ENCODE assay signal across 1 cellular context in the genomic region with DNA sequence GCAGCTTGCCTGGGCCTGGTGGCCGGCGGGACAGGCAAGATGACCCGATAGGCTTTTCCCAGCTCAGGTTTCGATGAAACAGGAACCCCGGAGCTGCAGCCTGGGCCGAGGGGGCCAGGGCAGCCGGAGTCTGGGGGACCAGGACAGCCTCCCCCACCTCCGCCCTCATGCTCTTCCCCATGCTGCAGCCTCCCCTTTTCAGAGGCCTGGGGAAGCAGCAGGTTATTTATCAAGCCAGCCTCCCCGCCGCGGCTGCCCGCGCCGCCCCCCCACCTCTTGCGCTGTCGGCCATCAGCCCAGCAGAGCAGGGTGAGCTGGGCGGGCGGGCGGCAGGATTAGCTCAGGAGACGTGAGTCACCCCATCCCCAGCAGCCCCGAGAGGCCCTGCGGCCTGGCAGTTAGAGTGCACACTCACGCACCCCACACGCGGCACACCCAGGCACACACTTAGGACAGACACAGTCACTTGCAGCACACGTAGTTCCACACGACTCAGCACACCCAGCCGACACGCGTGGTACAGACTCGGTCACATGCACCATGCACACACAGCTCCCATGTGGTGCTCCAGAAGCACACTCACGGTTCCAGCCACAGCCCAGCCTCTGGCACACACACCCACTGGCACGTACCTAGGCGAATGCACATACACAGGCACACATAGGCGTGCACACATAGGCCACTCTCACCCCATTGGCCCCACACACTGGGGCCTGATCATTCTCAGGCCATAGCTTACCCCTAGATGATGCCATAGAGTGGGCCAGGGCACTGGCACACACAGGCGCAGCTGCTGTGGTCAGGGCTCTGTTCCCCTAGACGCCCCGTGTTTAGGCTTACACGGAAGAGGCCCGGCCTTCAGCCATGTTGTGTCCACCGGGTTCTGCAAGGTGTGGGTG.
TF ChIP-seq lines count a peak whose summit lies in the region.

No MANE protein-coding gene starts in this region.

TF ChIP-seq in K562, 482 proteins besides CTCF, POLR2A, EP300 and RAD21 (continued from another document and continues in another):
- TF ChIP-seq, protein P1, sequence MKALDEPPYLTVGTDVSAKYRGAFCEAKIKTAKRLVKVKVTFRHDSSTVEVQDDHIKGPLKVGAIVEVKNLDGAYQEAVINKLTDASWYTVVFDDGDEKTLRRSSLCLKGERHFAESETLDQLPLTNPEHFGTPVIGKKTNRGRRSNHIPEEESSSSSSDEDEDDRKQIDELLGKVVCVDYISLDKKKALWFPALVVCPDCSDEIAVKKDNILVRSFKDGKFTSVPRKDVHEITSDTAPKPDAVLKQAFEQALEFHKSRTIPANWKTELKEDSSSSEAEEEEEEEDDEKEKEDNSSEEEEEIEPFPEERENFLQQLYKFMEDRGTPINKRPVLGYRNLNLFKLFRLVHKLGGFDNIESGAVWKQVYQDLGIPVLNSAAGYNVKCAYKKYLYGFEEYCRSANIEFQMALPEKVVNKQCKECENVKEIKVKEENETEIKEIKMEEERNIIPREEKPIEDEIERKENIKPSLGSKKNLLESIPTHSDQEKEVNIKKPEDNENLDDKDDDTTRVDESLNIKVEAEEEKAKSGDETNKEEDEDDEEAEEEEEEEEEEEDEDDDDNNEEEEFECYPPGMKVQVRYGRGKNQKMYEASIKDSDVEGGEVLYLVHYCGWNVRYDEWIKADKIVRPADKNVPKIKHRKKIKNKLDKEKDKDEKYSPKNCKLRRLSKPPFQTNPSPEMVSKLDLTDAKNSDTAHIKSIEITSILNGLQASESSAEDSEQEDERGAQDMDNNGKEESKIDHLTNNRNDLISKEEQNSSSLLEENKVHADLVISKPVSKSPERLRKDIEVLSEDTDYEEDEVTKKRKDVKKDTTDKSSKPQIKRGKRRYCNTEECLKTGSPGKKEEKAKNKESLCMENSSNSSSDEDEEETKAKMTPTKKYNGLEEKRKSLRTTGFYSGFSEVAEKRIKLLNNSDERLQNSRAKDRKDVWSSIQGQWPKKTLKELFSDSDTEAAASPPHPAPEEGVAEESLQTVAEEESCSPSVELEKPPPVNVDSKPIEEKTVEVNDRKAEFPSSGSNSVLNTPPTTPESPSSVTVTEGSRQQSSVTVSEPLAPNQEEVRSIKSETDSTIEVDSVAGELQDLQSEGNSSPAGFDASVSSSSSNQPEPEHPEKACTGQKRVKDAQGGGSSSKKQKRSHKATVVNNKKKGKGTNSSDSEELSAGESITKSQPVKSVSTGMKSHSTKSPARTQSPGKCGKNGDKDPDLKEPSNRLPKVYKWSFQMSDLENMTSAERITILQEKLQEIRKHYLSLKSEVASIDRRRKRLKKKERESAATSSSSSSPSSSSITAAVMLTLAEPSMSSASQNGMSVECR (CRISPR knock-in tag; IDR thresholded peaks at IDR 0.05) = peak; percentile 66
- TF ChIP-seq OTX1 (CRISPR knock-in tag; IDR thresholded peaks at IDR 0.05) (no peak), JUN (IDR thresholded peaks at IDR 0.05; ENCODE audit: borderline replicate concordance, low read depth, low read length) (peak; percentile 89), JUN (CRISPR knock-in tag; IDR thresholded peaks at IDR 0.05; ENCODE audit: borderline replicate concordance) (no peak; the same call in 1 of the 2 replicates), KLF6 (CRISPR knock-in tag; IDR thresholded peaks at IDR 0.05; ENCODE audit: borderline replicate concordance) (no peak), ZNF79 (CRISPR knock-in tag; IDR thresholded peaks at IDR 0.05; ENCODE audit: low read depth) (0 out of 2 replicates have a peak, but pooled peaks have one; percentile 5), MTA2 (IDR thresholded peaks at IDR 0.05; ENCODE audit: low read depth) (peak; percentile 13; the same call in 1 of the 2 replicates), HMG20B (CRISPR knock-in tag; IDR thresholded peaks at IDR 0.05) (no peak), CHD2 (IDR thresholded peaks at IDR 0.05; ENCODE audit: low read depth, low read length) (no peak), ZNF134 (CRISPR knock-in tag; conservative IDR thresholded peaks at IDR 0.05) (no peak), CBX2 (IDR thresholded peaks at IDR 0.05; ENCODE audit: insufficient read depth, low read length, poor library complexity, severe bottlenecking) (no peak), COPS2 (conservative IDR thresholded peaks at IDR 0.05) (no peak), MECOM (CRISPR knock-in tag; IDR thresholded peaks at IDR 0.05) (no peak), CREB1 (IDR thresholded peaks at IDR 0.05) (peak; percentile 72), CREB1 (CRISPR knock-in tag; IDR thresholded peaks at IDR 0.05) (peak; percentile 60; the same call in 1 of the 2 replicates), SAFB2 (IDR thresholded peaks at IDR 0.05; ENCODE audit: borderline replicate concordance, low read depth, low read length, severe bottlenecking) (no peak), POLR3A (IDR thresholded peaks at IDR 0.05; ENCODE audit: borderline replicate concordance, extremely low read depth, insufficient read depth, insufficient read length) (no peak), ZNF316 (IDR thresholded peaks at IDR 0.05) (peak; percentile 67), POLR2G (IDR thresholded peaks at IDR 0.05; ENCODE audit: low read depth, low read length) (peak; percentile 69), ZNF699 (CRISPR knock-in tag; IDR thresholded peaks at IDR 0.05; ENCODE audit: insufficient replicate concordance) (no peak), SOX6 (IDR thresholded peaks at IDR 0.05) (peak; percentile 58; the same call in 1 of the 2 replicates), SUPT5H (IDR thresholded peaks at IDR 0.05) (peak; percentile 51), CHCHD3 (CRISPR knock-in tag; IDR thresholded peaks at IDR 0.05) (no peak)
- TF ChIP-seq, protein P2, sequence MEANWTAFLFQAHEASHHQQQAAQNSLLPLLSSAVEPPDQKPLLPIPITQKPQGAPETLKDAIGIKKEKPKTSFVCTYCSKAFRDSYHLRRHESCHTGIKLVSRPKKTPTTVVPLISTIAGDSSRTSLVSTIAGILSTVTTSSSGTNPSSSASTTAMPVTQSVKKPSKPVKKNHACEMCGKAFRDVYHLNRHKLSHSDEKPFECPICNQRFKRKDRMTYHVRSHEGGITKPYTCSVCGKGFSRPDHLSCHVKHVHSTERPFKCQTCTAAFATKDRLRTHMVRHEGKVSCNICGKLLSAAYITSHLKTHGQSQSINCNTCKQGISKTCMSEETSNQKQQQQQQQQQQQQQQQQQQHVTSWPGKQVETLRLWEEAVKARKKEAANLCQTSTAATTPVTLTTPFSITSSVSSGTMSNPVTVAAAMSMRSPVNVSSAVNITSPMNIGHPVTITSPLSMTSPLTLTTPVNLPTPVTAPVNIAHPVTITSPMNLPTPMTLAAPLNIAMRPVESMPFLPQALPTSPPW (CRISPR knock-in tag; IDR thresholded peaks at IDR 0.05) = peak; percentile 99
- TF ChIP-seq, protein P3, sequence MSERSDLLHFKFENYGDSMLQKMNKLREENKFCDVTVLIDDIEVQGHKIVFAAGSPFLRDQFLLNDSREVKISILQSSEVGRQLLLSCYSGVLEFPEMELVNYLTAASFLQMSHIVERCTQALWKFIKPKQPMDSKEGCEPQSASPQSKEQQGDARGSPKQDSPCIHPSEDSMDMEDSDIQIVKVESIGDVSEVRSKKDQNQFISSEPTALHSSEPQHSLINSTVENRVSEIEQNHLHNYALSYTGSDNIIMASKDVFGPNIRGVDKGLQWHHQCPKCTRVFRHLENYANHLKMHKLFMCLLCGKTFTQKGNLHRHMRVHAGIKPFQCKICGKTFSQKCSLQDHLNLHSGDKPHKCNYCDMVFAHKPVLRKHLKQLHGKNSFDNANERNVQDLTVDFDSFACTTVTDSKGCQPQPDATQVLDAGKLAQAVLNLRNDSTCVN (CRISPR knock-in tag; IDR thresholded peaks at IDR 0.05) = no peak
- TF ChIP-seq, protein P4, sequence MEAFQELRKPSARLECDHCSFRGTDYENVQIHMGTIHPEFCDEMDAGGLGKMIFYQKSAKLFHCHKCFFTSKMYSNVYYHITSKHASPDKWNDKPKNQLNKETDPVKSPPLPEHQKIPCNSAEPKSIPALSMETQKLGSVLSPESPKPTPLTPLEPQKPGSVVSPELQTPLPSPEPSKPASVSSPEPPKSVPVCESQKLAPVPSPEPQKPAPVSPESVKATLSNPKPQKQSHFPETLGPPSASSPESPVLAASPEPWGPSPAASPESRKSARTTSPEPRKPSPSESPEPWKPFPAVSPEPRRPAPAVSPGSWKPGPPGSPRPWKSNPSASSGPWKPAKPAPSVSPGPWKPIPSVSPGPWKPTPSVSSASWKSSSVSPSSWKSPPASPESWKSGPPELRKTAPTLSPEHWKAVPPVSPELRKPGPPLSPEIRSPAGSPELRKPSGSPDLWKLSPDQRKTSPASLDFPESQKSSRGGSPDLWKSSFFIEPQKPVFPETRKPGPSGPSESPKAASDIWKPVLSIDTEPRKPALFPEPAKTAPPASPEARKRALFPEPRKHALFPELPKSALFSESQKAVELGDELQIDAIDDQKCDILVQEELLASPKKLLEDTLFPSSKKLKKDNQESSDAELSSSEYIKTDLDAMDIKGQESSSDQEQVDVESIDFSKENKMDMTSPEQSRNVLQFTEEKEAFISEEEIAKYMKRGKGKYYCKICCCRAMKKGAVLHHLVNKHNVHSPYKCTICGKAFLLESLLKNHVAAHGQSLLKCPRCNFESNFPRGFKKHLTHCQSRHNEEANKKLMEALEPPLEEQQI (IDR thresholded peaks at IDR 0.05) = no peak
- TF ChIP-seq, protein P5, sequence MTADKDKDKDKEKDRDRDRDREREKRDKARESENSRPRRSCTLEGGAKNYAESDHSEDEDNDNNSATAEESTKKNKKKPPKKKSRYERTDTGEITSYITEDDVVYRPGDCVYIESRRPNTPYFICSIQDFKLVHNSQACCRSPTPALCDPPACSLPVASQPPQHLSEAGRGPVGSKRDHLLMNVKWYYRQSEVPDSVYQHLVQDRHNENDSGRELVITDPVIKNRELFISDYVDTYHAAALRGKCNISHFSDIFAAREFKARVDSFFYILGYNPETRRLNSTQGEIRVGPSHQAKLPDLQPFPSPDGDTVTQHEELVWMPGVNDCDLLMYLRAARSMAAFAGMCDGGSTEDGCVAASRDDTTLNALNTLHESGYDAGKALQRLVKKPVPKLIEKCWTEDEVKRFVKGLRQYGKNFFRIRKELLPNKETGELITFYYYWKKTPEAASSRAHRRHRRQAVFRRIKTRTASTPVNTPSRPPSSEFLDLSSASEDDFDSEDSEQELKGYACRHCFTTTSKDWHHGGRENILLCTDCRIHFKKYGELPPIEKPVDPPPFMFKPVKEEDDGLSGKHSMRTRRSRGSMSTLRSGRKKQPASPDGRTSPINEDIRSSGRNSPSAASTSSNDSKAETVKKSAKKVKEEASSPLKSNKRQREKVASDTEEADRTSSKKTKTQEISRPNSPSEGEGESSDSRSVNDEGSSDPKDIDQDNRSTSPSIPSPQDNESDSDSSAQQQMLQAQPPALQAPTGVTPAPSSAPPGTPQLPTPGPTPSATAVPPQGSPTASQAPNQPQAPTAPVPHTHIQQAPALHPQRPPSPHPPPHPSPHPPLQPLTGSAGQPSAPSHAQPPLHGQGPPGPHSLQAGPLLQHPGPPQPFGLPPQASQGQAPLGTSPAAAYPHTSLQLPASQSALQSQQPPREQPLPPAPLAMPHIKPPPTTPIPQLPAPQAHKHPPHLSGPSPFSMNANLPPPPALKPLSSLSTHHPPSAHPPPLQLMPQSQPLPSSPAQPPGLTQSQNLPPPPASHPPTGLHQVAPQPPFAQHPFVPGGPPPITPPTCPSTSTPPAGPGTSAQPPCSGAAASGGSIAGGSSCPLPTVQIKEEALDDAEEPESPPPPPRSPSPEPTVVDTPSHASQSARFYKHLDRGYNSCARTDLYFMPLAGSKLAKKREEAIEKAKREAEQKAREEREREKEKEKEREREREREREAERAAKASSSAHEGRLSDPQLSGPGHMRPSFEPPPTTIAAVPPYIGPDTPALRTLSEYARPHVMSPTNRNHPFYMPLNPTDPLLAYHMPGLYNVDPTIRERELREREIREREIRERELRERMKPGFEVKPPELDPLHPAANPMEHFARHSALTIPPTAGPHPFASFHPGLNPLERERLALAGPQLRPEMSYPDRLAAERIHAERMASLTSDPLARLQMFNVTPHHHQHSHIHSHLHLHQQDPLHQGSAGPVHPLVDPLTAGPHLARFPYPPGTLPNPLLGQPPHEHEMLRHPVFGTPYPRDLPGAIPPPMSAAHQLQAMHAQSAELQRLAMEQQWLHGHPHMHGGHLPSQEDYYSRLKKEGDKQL (CRISPR knock-in tag; IDR thresholded peaks at IDR 0.05; ENCODE audit: borderline replicate concordance) = no peak
- TF ChIP-seq, protein P6, sequence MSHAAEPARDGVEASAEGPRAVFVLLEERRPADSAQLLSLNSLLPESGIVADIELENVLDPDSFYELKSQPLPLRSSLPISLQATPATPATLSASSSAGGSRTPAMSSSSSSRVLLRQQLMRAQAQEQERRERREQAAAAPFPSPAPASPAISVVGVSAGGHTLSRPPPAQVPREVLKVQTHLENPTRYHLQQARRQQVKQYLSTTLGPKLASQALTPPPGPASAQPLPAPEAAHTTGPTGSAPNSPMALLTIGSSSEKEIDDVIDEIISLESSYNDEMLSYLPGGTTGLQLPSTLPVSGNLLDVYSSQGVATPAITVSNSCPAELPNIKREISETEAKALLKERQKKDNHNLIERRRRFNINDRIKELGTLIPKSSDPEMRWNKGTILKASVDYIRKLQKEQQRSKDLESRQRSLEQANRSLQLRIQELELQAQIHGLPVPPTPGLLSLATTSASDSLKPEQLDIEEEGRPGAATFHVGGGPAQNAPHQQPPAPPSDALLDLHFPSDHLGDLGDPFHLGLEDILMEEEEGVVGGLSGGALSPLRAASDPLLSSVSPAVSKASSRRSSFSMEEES (CRISPR knock-in tag; IDR thresholded peaks at IDR 0.05) = no peak
- TF ChIP-seq, protein P7, sequence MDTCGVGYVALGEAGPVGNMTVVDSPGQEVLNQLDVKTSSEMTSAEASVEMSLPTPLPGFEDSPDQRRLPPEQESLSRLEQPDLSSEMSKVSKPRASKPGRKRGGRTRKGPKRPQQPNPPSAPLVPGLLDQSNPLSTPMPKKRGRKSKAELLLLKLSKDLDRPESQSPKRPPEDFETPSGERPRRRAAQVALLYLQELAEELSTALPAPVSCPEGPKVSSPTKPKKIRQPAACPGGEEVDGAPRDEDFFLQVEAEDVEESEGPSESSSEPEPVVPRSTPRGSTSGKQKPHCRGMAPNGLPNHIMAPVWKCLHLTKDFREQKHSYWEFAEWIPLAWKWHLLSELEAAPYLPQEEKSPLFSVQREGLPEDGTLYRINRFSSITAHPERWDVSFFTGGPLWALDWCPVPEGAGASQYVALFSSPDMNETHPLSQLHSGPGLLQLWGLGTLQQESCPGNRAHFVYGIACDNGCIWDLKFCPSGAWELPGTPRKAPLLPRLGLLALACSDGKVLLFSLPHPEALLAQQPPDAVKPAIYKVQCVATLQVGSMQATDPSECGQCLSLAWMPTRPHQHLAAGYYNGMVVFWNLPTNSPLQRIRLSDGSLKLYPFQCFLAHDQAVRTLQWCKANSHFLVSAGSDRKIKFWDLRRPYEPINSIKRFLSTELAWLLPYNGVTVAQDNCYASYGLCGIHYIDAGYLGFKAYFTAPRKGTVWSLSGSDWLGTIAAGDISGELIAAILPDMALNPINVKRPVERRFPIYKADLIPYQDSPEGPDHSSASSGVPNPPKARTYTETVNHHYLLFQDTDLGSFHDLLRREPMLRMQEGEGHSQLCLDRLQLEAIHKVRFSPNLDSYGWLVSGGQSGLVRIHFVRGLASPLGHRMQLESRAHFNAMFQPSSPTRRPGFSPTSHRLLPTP (IDR thresholded peaks at IDR 0.05; ENCODE audit: borderline replicate concordance, extremely low read depth, insufficient read length) = no peak
- TF ChIP-seq, protein P8, sequence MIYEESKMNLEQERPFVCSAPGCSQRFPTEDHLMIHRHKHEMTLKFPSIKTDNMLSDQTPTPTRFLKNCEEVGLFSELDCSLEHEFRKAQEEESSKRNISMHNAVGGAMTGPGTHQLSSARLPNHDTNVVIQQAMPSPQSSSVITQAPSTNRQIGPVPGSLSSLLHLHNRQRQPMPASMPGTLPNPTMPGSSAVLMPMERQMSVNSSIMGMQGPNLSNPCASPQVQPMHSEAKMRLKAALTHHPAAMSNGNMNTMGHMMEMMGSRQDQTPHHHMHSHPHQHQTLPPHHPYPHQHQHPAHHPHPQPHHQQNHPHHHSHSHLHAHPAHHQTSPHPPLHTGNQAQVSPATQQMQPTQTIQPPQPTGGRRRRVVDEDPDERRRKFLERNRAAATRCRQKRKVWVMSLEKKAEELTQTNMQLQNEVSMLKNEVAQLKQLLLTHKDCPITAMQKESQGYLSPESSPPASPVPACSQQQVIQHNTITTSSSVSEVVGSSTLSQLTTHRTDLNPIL (CRISPR knock-in tag; IDR thresholded peaks at IDR 0.05) = no peak
